26 cellular contexts compared by ENCODE assay signal in genomic region chr4:173008436-173008835, GRCh38.
"Had no signal": no experiment of that assay in that cellular context is flagged by ENCODE, and none has a peak within 500 bp of the region (broad histone marks: within the 10 kb centered on the region; RNA-seq: fewer than 3 reads in every experiment).

No MANE protein-coding gene starts in this region.

- H3K4me2 ChIP-seq: neural progenitor cell had no signal

- H3K27me3 Mint-ChIP-seq: progenitor cell of endocrine pancreas; stimulated activated naive B cell treated with anti-CD40 and anti-IgM and Interleukin-4, amounts not matched to agents 10 μg/mL and 1 μg/mL and 100 μg/mL, for 72 hours had no signal

- H3K27ac ChIP-seq: neural progenitor cell, ovary, parathyroid adenoma, psoas muscle, right lobe of liver, sigmoid colon, stomach, thoracic aorta, thyroid gland, tibial nerve, upper lobe of left lung, vagina had no signal

- H3K4me3 ChIP-seq: neural progenitor cell, ovary, psoas muscle, right lobe of liver, sigmoid colon, stomach, thoracic aorta, thyroid gland, tibial nerve, upper lobe of left lung, vagina had no signal

- DNase-seq: occipital lobe; ovary; psoas muscle; right cardiac atrium; right lobe of liver; sigmoid colon; small intestine; stimulated activated CD4-positive, alpha-beta T cell treated with anti-CD3 and anti-CD28 coated beads, Interleukin-15, amount 100 ng/mL, for 24 hours; stimulated activated CD4-positive, alpha-beta T cell treated with anti-CD3 and anti-CD28 coated beads, Interleukin-2, amount 100 ng/mL, for 24 hours; stimulated activated CD4-positive, alpha-beta T cell treated with anti-CD3 and anti-CD28 coated beads, Interleukin-2, amount 100 ng/mL, for 48 hours; stimulated activated CD4-positive, alpha-beta T cell treated with anti-CD3 and anti-CD28 coated beads, Interleukin-4, amount 100 ng/mL, for 24 hours; stimulated activated naive B cell treated with anti-CD40 and anti-IgM and Interleukin-4, amounts not matched to agents 10 μg/mL and 1 μg/mL and 100 μg/mL, for 72 hours; stimulated activated naive CD4-positive, alpha-beta T cell treated with Interleukin-2 at 50 U/mL for 16 hours; stomach; thyroid gland; trophoblast cell; upper lobe of left lung had no signal

- H3K79me2 ChIP-seq: parathyroid adenoma had no signal

- H3K27me3 ChIP-seq: neural progenitor cell, ovary, right lobe of liver, sigmoid colon, stomach, thyroid gland, tibial nerve, upper lobe of left lung, vagina had no signal

- H3K4me3 Mint-ChIP-seq: nephron; neural progenitor cell; stimulated activated effector memory CD8-positive, alpha-beta T cell treated with anti-CD3 and anti-CD28 coated beads, Interleukin-12 subunit alpha, Interleukin-12 subunit beta, amount 100 ng/mL, for 72 hours; stimulated activated naive B cell treated with anti-CD40 and anti-IgM and Interleukin-4, amounts not matched to agents 10 μg/mL and 1 μg/mL and 100 μg/mL, for 72 hours; stimulated activated naive CD8-positive, alpha-beta T cell treated with anti-CD3 and anti-CD28 coated beads, Interleukin-15, Interleukin-2, amounts not matched to agents 100 ng/mL and 50 ng/mL, for 24 hours had no signal

- H3K36me3 ChIP-seq: neural progenitor cell, ovary, right lobe of liver, sigmoid colon, stomach, thoracic aorta, thyroid gland, tibial nerve, upper lobe of left lung, vagina had no signal

- H3K4me1 ChIP-seq: neural progenitor cell, parathyroid adenoma, psoas muscle, right lobe of liver, sigmoid colon, tibial nerve, upper lobe of left lung, vagina had no signal

- ATAC-seq: psoas muscle; right lobe of liver; stimulated activated effector memory CD8-positive, alpha-beta T cell treated with anti-CD3 and anti-CD28 coated beads, Interleukin-12 subunit alpha, Interleukin-12 subunit beta, amount 100 ng/mL, for 72 hours; stimulated activated naive B cell treated with anti-CD40 and anti-IgM and Interleukin-4, amounts not matched to agents 10 μg/mL and 1 μg/mL and 100 μg/mL, for 72 hours had no signal

- H2AFZ ChIP-seq: neural progenitor cell, parathyroid adenoma had no signal

- H3K4me1 Mint-ChIP-seq: stimulated activated effector memory CD8-positive, alpha-beta T cell treated with anti-CD3 and anti-CD28 coated beads, Interleukin-12 subunit alpha, Interleukin-12 subunit beta, amount 100 ng/mL, for 72 hours; stimulated activated naive B cell treated with anti-CD40 and anti-IgM and Interleukin-4, amounts not matched to agents 10 μg/mL and 1 μg/mL and 100 μg/mL, for 72 hours had no signal

- H3K36me3 Mint-ChIP-seq: neural progenitor cell; stimulated activated effector memory CD8-positive, alpha-beta T cell treated with anti-CD3 and anti-CD28 coated beads, Interleukin-12 subunit alpha, Interleukin-12 subunit beta, amount 100 ng/mL, for 72 hours; stimulated activated naive B cell treated with anti-CD40 and anti-IgM and Interleukin-4, amounts not matched to agents 10 μg/mL and 1 μg/mL and 100 μg/mL, for 72 hours had no signal

- H3K9me3 Mint-ChIP-seq: nephron; neural progenitor cell; stimulated activated effector memory CD8-positive, alpha-beta T cell treated with anti-CD3 and anti-CD28 coated beads, Interleukin-12 subunit alpha, Interleukin-12 subunit beta, amount 100 ng/mL, for 72 hours; stimulated activated naive B cell treated with anti-CD40 and anti-IgM and Interleukin-4, amounts not matched to agents 10 μg/mL and 1 μg/mL and 100 μg/mL, for 72 hours; stimulated activated naive CD8-positive, alpha-beta T cell treated with anti-CD3 and anti-CD28 coated beads, Interleukin-15, Interleukin-2, amounts not matched to agents 100 ng/mL and 50 ng/mL, for 24 hours had no signal

- H3K27ac Mint-ChIP-seq: nephron; neural progenitor cell; progenitor cell of endocrine pancreas; stimulated activated effector memory CD8-positive, alpha-beta T cell treated with anti-CD3 and anti-CD28 coated beads, Interleukin-12 subunit alpha, Interleukin-12 subunit beta, amount 100 ng/mL, for 72 hours; stimulated activated naive B cell treated with anti-CD40 and anti-IgM and Interleukin-4, amounts not matched to agents 10 μg/mL and 1 μg/mL and 100 μg/mL, for 72 hours; stimulated activated naive CD8-positive, alpha-beta T cell treated with anti-CD3 and anti-CD28 coated beads, Interleukin-15, Interleukin-2, amounts not matched to agents 100 ng/mL and 50 ng/mL, for 24 hours had no signal
